In the genomic region with DNA sequence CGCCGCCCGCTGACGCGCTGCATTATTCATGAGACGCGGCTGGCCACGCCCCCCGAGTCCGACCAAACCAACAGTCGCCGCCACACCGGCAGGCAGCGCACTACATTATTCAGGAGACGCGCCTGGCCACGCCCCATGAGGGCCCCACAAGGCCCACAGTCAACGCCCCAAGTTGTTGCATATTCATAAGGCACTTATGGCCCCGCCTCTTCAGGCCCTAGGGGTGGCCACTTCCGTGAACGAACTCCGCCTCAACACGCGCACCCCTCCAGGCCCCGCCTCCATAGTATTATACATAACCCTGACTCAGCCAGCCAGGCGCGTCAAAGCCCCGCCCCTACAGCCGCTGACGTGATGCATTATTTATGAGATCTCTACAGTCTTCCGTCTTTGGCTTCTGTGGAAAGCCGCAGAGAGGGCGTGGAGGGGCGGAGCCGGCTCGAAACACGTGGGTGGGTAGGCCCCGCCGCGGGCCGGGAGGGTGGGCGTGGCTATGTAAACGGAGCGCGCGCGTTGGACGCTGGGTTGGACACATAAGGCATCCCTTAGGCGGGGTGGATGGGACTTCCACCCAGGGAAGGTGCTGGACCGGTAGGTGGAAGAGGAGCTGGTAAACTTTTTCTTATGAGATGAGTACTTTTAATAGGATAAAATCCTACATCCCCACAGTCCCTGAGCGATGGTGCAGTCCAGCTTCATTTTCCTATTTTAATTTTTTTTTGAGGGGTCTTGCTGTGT, we compare ENCODE assay signal across 8 cellular contexts. TPM values are rescaled to one million over a fixed set of nuclear protein-coding genes. Genes with fewer than 3 reads are reported as not detected.
DNase-seq lines count a peak whose midpoint lies in the region; ATAC-seq and TF ChIP-seq lines count a peak whose summit lies in the region.

No MANE protein-coding gene starts in this region.

- no peaks in the 10 kb centered on the region for H3K27me3 ChIP-seq in BE2C
- no peaks in the 10 kb centered on the region for H3K27me3 ChIP-seq in colonic mucosa
- H3K27me3 ChIP-seq in layer of hippocampus (ENCODE audit: control insufficient read depth, insufficient read depth, low read length): no peaks in the 10 kb centered on the region

- TF ChIP-seq CTCF in BE2C (IDR thresholded peaks at IDR 0.05; ENCODE audit: low read depth, low read length) (no peak), colonic mucosa (IDR thresholded peaks at IDR 0.05) (no peak)

- H3K27ac ChIP-seq in colonic mucosa (peak overlapping the region; percentile 95), layer of hippocampus (ENCODE audit: low read depth, low read length) (peak overlapping the region; percentile 87)

- H3K9ac ChIP-seq in colonic mucosa (ENCODE audit: low read depth in 2 of 2, low read length in 2 of 2): peak overlapping the region; percentile 88 to 100

- no peaks in the 10 kb centered on the region for H3K4me1 ChIP-seq in BE2C
- peaks cover 7% of the 10 kb centered on the region for H3K4me1 ChIP-seq in colonic mucosa

- no peaks in the 10 kb centered on the region for H3K9me3 ChIP-seq in BE2C
- H3K9me3 ChIP-seq in colonic mucosa: no peaks in the 10 kb centered on the region

- H3K36me3 ChIP-seq in BE2C (no peaks in the 10 kb centered on the region), colonic mucosa (no peaks in the 10 kb centered on the region)

- ATAC-seq in HG03457 (IDR thresholded peaks at IDR 0.05; ENCODE audit: unreplicated experiment): peak; percentile 77

- intact Hi-C loops in colonic mucosa (cut with DNase I): no loop called here

- DNase-seq in BE2C (peak; percentile 100), GM19240 (ENCODE audit: insufficient read length, low spot score) (peak; percentile 97), NCI-H524 (lab: John Stamatoyannopoulos, UW) (peak; percentile 100), colonic mucosa (peak; percentile 100)
- DNase-seq in activated CD4-positive, alpha-beta T cell treated with anti-CD3 and anti-CD28 coated beads for 4 hours: peak; percentile 100
- DNase-seq in stimulated activated CD4-positive, alpha-beta T cell treated with anti-CD3 and anti-CD28 coated beads, Interleukin-1b, Interleukin-23, amount 100 ng/mL, for 4 hours (ENCODE audit: low read depth in 2 of 2): peak; percentile 100

- H3K4me3 ChIP-seq in BE2C (ENCODE audit: low read depth, low read length) (peak overlapping the region; percentile 86), colonic mucosa (peak overlapping the region; percentile 100)

RNA-seq across cellular contexts. Expression of gene ELL, which starts 0.4 kb away (rescaled TPM):
- 25.9 TPM for polyA plus RNA-seq in BE2C (2012; ENCODE audit: insufficient read depth, insufficient read length, low read depth)
- total RNA-seq in colonic mucosa: 10 to 100 TPM; 16.3 to 18.6 TPM

RNA-seq across cellular contexts. Expression of gene FKBP8, which starts 21.1 kb away (rescaled TPM):
- polyA plus RNA-seq in BE2C (2012; ENCODE audit: insufficient read depth, insufficient read length, low read depth): 511 TPM
- 100 to 1,000 TPM; 190 to 200 TPM for total RNA-seq in colonic mucosa

RNA-seq across cellular contexts. Expression of gene KXD1, which starts 35.4 kb away (rescaled TPM):
- polyA plus RNA-seq in BE2C (2012; ENCODE audit: insufficient read depth, insufficient read length, low read depth): 231 TPM
- total RNA-seq in colonic mucosa: 10 to 100 TPM; 66.8 to 80.4 TPM

RNA-seq across cellular contexts. Expression of gene UBA52, which starts 49.4 kb away (rescaled TPM):
- 2,272 TPM for polyA plus RNA-seq in BE2C (2012; ENCODE audit: insufficient read depth, insufficient read length, low read depth)
- 1,000 to 10,000 TPM in 1 of 2 donors, 100 to 1,000 TPM in 1; 991 to 1,174 TPM for total RNA-seq in colonic mucosa

Comparison
In these comparisons a context has a peak if more than half of its experiments do, and no peak if none do; other contexts are left out.
1. Peak in every context shown above with its lines: DNase-seq, ATAC-seq, H3K4me3 ChIP-seq and H3K27ac ChIP-seq.